12 cellular contexts compared by ENCODE assay signal in genomic region chr1:223102797-223103533, GRCh38. TPM values are rescaled to one million over a fixed set of nuclear protein-coding genes. Genes with fewer than 3 reads are reported as not detected.
DNase-seq lines count a peak whose midpoint lies in the region; ATAC-seq lines count a peak whose summit lies in the region.
"Had no signal": no experiment of that assay in that cellular context is flagged by ENCODE, and none has a peak within 500 bp of the region (broad histone marks: within the 10 kb centered on the region; RNA-seq: fewer than 3 reads in every experiment).

No MANE protein-coding gene starts in this region.

- peak; percentile 68 for ATAC-seq in sciatic nerve
- no peak for ATAC-seq in activated T-cell treated with anti-CD3 and anti-CD28 coated beads, Interleukin-2, amount 50 U/mL, for 72 hours (replicated peaks in 1 of 2)

- no peak overlapping the region for H3K27ac Mint-ChIP-seq in activated T-cell treated with anti-CD3 and anti-CD28 coated beads, Interleukin-2, amount 50 U/mL, for 72 hours
- H3K27ac Mint-ChIP-seq: activated naive CD4-positive, alpha-beta T cell treated with anti-CD3 and anti-CD28 coated beads, Interleukin-2, amount 50 U/mL, for 72 hours; T-helper 2 cell treated with Interferon-gamma antibody and Interleukin-4, amounts not matched to agents 5 μg/mL and 100 μg/mL, for 36 hours had no signal

- H3K4me1 Mint-ChIP-seq in activated T-cell treated with anti-CD3 and anti-CD28 coated beads, Interleukin-2, amount 50 U/mL, for 72 hours (ENCODE audit: low read depth) = no peaks in the 10 kb centered on the region

- H3K27me3 Mint-ChIP-seq in activated T-cell treated with anti-CD3 and anti-CD28 coated beads, Interleukin-2, amount 50 U/mL, for 72 hours (ENCODE audit: low read depth) = peaks cover under 1% of the 10 kb centered on the region

- peak; percentile 67 for DNase-seq in DMS153 (lab: John Stamatoyannopoulos, UW)
- DNase-seq in DMS153 treated with DMSO at 0.1 percent for 48 hours (lab: John Stamatoyannopoulos, UW; ENCODE audit: unreplicated experiment) = no peak
- peak; percentile 72 for DNase-seq in NCI-H510A treated with DMSO at 0.1 percent for 48 hours (lab: John Stamatoyannopoulos, UW)
- DNase-seq in glomerular endothelial cell (ENCODE audit: extremely low read depth, low read depth, low spot score) = peak; percentile 74
- no peak for DNase-seq in sciatic nerve (ENCODE audit: low spot score)
- no peak for DNase-seq in activated CD4-positive, alpha-beta T cell treated with anti-CD3 and anti-CD28 coated beads, Interleukin-2, amount 50 U/mL, for 1 hour
- DNase-seq in stimulated activated CD4-positive, alpha-beta T cell treated with anti-CD3 and anti-CD28 coated beads, Interleukin-12 subunit alpha, Interleukin-12 subunit beta, amount 100 ng/mL, for 4 hours = no peak
- no peak for DNase-seq in activated T-cell treated with anti-CD3 and anti-CD28 coated beads, Interleukin-2, amount 50 U/mL, for 72 hours
- DNase-seq: 8988T, KG1 had no signal

- H3K9me3 Mint-ChIP-seq in activated T-cell treated with anti-CD3 and anti-CD28 coated beads, Interleukin-2, amount 50 U/mL, for 72 hours = peaks cover 0 to 2% of the 10 kb centered on the region in 2 donors
- H3K9me3 Mint-ChIP-seq: T-helper 2 cell treated with Interferon-gamma antibody and Interleukin-4, amounts not matched to agents 5 μg/mL and 100 μg/mL, for 36 hours had no signal

- peaks cover 2 to 4% of the 10 kb centered on the region in 2 donors for H3K36me3 Mint-ChIP-seq in activated T-cell treated with anti-CD3 and anti-CD28 coated beads, Interleukin-2, amount 50 U/mL, for 72 hours (ENCODE audit: insufficient read depth in 2 of 2)

- intact Hi-C loops in sciatic nerve (cut with DNase I) = no loop called here

- H3K4me3 Mint-ChIP-seq in activated T-cell treated with anti-CD3 and anti-CD28 coated beads, Interleukin-2, amount 50 U/mL, for 72 hours = no peak overlapping the region
- H3K4me3 Mint-ChIP-seq: T-helper 2 cell treated with Interferon-gamma antibody and Interleukin-4, amounts not matched to agents 5 μg/mL and 100 μg/mL, for 36 hours had no signal

RNA-seq across cellular contexts. Expression of gene TLR5, which starts 40.1 kb away (rescaled TPM):
- 0.19 and 0.53 TPM in 2 replicates for total RNA-seq in glomerular endothelial cell
- 16.4 TPM for total RNA-seq in sciatic nerve
- total RNA-seq in activated T-cell treated with anti-CD3 and anti-CD28 coated beads, Interleukin-2, amount 50 U/mL, for 72 hours = 1 to 10 TPM in 1 of 2 donors, under 1 TPM in 1; 0.60 to 1.4 TPM

Comparison
In these comparisons a context has a peak if more than half of its experiments do, and no peak if none do; other contexts are left out.
1. DNase-seq: peak in DMS153 (single experiment), NCI-H510A treated with DMSO at 0.1 percent for 48 hours (single experiment) and glomerular endothelial cell (single experiment); none in DMS153 treated with DMSO at 0.1 percent for 48 hours (single experiment), sciatic nerve (single experiment), activated CD4-positive, alpha-beta T cell treated with anti-CD3 and anti-CD28 coated beads, Interleukin-2, amount 50 U/mL, for 1 hour (single experiment), stimulated activated CD4-positive, alpha-beta T cell treated with anti-CD3 and anti-CD28 coated beads, Interleukin-12 subunit alpha, Interleukin-12 subunit beta, amount 100 ng/mL, for 4 hours (single experiment) and activated T-cell treated with anti-CD3 and anti-CD28 coated beads, Interleukin-2, amount 50 U/mL, for 72 hours (0 of 2).